3 cellular contexts compared by ENCODE assay signal in genomic region chr2:86732837-86733236, GRCh38. TPM values are rescaled to one million over a fixed set of nuclear protein-coding genes. Genes with fewer than 3 reads are reported as not detected.
"Had no signal": no experiment of that assay in that cellular context is flagged by ENCODE, and none has a peak within 500 bp of the region (broad histone marks: within the 10 kb centered on the region; RNA-seq: fewer than 3 reads in every experiment).

No MANE protein-coding gene starts in this region.

RNA-seq across cellular contexts. Expression of gene CD8A, which starts 57.9 kb away (rescaled TPM):
- total RNA-seq: LHCN-M2, M059J, MCF 10A had no signal
